ENCODE assay signal across 8 cellular contexts in genomic region chr3:156553705-156554356, GRCh38. TPM values are rescaled to one million over a fixed set of nuclear protein-coding genes. Genes with fewer than 3 reads are reported as not detected.
DNase-seq lines count a peak whose midpoint lies in the region; ATAC-seq and TF ChIP-seq lines count a peak whose summit lies in the region.

No MANE protein-coding gene starts in this region.

- TF ChIP-seq CTCF in Panc1 (IDR thresholded peaks at IDR 0.05) (no peak), nephron (IDR thresholded peaks at IDR 0.05; ENCODE audit: unreplicated experiment in 3 of 3) (no peak)

- peak overlapping the region; percentile 98 to 99 (median 99) for H3K4me3 Mint-ChIP-seq in nephron

- H3K4me1 ChIP-seq in Panc1 (ENCODE audit: control insufficient read depth, insufficient read depth, low read length) = peaks cover 12% of the 10 kb centered on the region; the same call in 1 of the 2 replicates
- peaks cover 5% of the 10 kb centered on the region for H3K4me1 ChIP-seq in effector memory CD4-positive, alpha-beta T cell (ENCODE audit: control insufficient read depth, insufficient read depth, low read length, poor library complexity, severe bottlenecking)

- H3K4me3 ChIP-seq in Panc1 (ENCODE audit: low read depth in 2 of 2, low read length in 2 of 2) = peak overlapping the region; percentile 67 to 73
- peak overlapping the region; percentile 96 for H3K4me3 ChIP-seq in effector memory CD4-positive, alpha-beta T cell (ENCODE audit: insufficient read depth, low read depth, low read length, poor library complexity, severe bottlenecking)

- intact Hi-C loops in Panc1 (cut with micrococcal nuclease; ENCODE audit: unreplicated experiment) = loop anchor here (2.0 to 5.0 kb wide), 2 partner anchors 527 to 583 kb away; no protein-coding TSS in a partner anchor

- in situ Hi-C loops in Panc1 (cut with HindIII; ENCODE audit: low pct_unique_long_range_greater_than_20kb, low sequenced_read_pairs) = no loop called here

- peaks cover 28% of the 10 kb centered on the region for H3K36me3 Mint-ChIP-seq in nephron (ENCODE audit: low read depth)

- H3K36me3 ChIP-seq in Panc1 (ENCODE audit: control insufficient read depth, insufficient read depth, low read length) = peaks cover 29% of the 10 kb centered on the region
- peaks cover 27% of the 10 kb centered on the region for H3K36me3 ChIP-seq in effector memory CD4-positive, alpha-beta T cell (ENCODE audit: control insufficient read depth, insufficient read depth, low read length)

- no TSS peak for BruUV-seq in Panc1 (replicated peaks; lab: Mats Ljungman, UMichigan)

- H3K27ac Mint-ChIP-seq in nephron = peak overlapping the region; percentile 75 to 98 (median 87)

- no peaks in the 10 kb centered on the region for H3K27me3 Mint-ChIP-seq in nephron (ENCODE audit: low read depth)

- H3K27ac ChIP-seq in Panc1 (ENCODE audit: low read length) = peak overlapping the region; percentile 84
- peak overlapping the region; percentile 85 for H3K27ac ChIP-seq in effector memory CD4-positive, alpha-beta T cell (ENCODE audit: insufficient read depth, low read length, poor library complexity, severe bottlenecking)

- DNase-seq in activated CD4-positive, alpha-beta T cell treated with anti-CD3 and anti-CD28 coated beads for 48 hours = peak; percentile 29
- DNase-seq in activated CD4-positive, alpha-beta T cell treated with anti-CD3 and anti-CD28 coated beads, Interleukin-2, amount 50 U/mL, for 1 hour = no peak
- DNase-seq in Panc1 (ENCODE audit: low read depth, low spot score) = no peak
- no peak for DNase-seq in effector memory CD4-positive, alpha-beta T cell
- no peak for DNase-seq in COLO829 (ENCODE audit: low spot score)
- no peak for DNase-seq in DMS114 treated with DMSO at 0.1 percent for 48 hours (lab: John Stamatoyannopoulos, UW; ENCODE audit: unreplicated experiment)

- POLR2A ChIA-PET in Panc1 (lab: Charles Lee) = no interaction called here

- H3K27me3 ChIP-seq in Panc1 (ENCODE audit: control insufficient read depth, insufficient read depth, low read length) = no peaks in the 10 kb centered on the region
- no peaks in the 10 kb centered on the region for H3K27me3 ChIP-seq in effector memory CD4-positive, alpha-beta T cell (replicated peaks; ENCODE audit: control insufficient read depth, insufficient read depth, low read length, poor library complexity, severe bottlenecking)

- H3K4me1 Mint-ChIP-seq in nephron = peaks cover 62% of the 10 kb centered on the region

- ATAC-seq in Panc1 = no peak
- ATAC-seq in GM19328 (IDR thresholded peaks at IDR 0.05; ENCODE audit: unreplicated experiment) = no peak

- no peaks in the 10 kb centered on the region for H3K9me3 Mint-ChIP-seq in nephron

- H3K9me3 ChIP-seq in Panc1 (ENCODE audit: control insufficient read depth, insufficient read depth, low read depth, low read length) = no peaks in the 10 kb centered on the region
- no peaks in the 10 kb centered on the region for H3K9me3 ChIP-seq in effector memory CD4-positive, alpha-beta T cell (ENCODE audit: control insufficient read depth, low read length)

- CTCF ChIA-PET in Panc1 (lab: Charles Lee) = no interaction called here

RNA-seq across cellular contexts. Expression of gene SSR3, which starts 1.1 kb away (rescaled TPM):
- 154 TPM for total RNA-seq in Panc1 (2021; ENCODE audit: unreplicated experiment)
- 78.7 TPM for polyA plus RNA-seq in Panc1 (2012; ENCODE audit: insufficient read length)
